ENCODE assay signal across 9 cellular contexts in genomic region chr19:58581227-58582141, GRCh38. TPM values are rescaled to one million over a fixed set of nuclear protein-coding genes. Genes with fewer than 3 reads are reported as not detected.
DNase-seq lines count a peak whose midpoint lies in the region; ATAC-seq and TF ChIP-seq lines count a peak whose summit lies in the region.
"Had no signal": no experiment of that assay in that cellular context is flagged by ENCODE, and none has a peak within 500 bp of the region (broad histone marks: within the 10 kb centered on the region; RNA-seq: fewer than 3 reads in every experiment).

No MANE protein-coding gene starts in this region.

- H3K4me1 ChIP-seq in aorta (ENCODE audit: control insufficient read depth in 1 of 2, insufficient read depth in 2 of 2, low read length in 2 of 2), result no peaks in the 10 kb centered on the region

- H3K36me3 ChIP-seq in aorta (ENCODE audit: control insufficient read depth in 1 of 2, insufficient read depth in 2 of 2, low read length in 1 of 2), result no peaks in the 10 kb centered on the region

- peak overlapping the region; percentile 71 for H3K27ac Mint-ChIP-seq in activated naive CD4-positive, alpha-beta T cell treated with anti-CD3 and anti-CD28 coated beads for 36 hours
- H3K27ac Mint-ChIP-seq: stimulated activated naive CD8-positive, alpha-beta T cell treated with anti-CD3 and anti-CD28 coated beads, Interleukin-15, Interleukin-2, amounts not matched to agents 100 ng/mL and 50 ng/mL, for 24 hours had no signal

- intact Hi-C loops in activated naive CD4-positive, alpha-beta T cell treated with anti-CD3 and anti-CD28 coated beads for 36 hours (cut with micrococcal nuclease), result loop anchor here (1.0 kb wide), 3 partner anchors 8 to 67 kb away; partner anchors contain the start of genes MZF1 and ZBTB45
- intact Hi-C loops in cardiac septum (cut with DNase I), result no loop called here
- intact Hi-C loops in aorta (cut with DNase I), result no loop called here

- WGBS in aorta, 2 donors, result 65 to 71% methylated on average over 62 of the region's 62 CpGs

- no peak overlapping the region for H3K27ac ChIP-seq in aorta (ENCODE audit: low read depth in 1 of 2, low read length in 2 of 2)

- H3K27me3 Mint-ChIP-seq in activated naive CD4-positive, alpha-beta T cell treated with anti-CD3 and anti-CD28 coated beads for 36 hours (ENCODE audit: low read depth), result no peaks in the 10 kb centered on the region
- H3K27me3 Mint-ChIP-seq: stimulated activated naive CD8-positive, alpha-beta T cell treated with anti-CD3 and anti-CD28 coated beads, Interleukin-15, Interleukin-2, amounts not matched to agents 100 ng/mL and 50 ng/mL, for 24 hours had no signal

- H3K9me3 ChIP-seq in aorta (ENCODE audit: control insufficient read depth, low read length), result no peaks in the 10 kb centered on the region

- peaks cover 10% of the 10 kb centered on the region for H3K36me3 Mint-ChIP-seq in activated naive CD4-positive, alpha-beta T cell treated with anti-CD3 and anti-CD28 coated beads for 36 hours (ENCODE audit: low read depth)

- H3K4me3 Mint-ChIP-seq in activated naive CD4-positive, alpha-beta T cell treated with anti-CD3 and anti-CD28 coated beads for 36 hours, result no peak overlapping the region
- H3K4me3 Mint-ChIP-seq: stimulated activated naive CD8-positive, alpha-beta T cell treated with anti-CD3 and anti-CD28 coated beads, Interleukin-15, Interleukin-2, amounts not matched to agents 100 ng/mL and 50 ng/mL, for 24 hours had no signal

- CTCF ChIA-PET in activated naive CD4-positive, alpha-beta T cell treated with anti-CD3 and anti-CD28 coated beads for 36 hours (lab: Charles Lee), result interaction anchor here (0.6 to 2.3 kb wide), 15 partner anchors 10 to 726 kb away, joined by 3 to 52 read pairs (median 3); partner anchors contain the start of genes CHMP2A and ZBTB45

- H3K4me3 ChIP-seq in LNCaP clone FGC (ENCODE audit: low read depth, low read length) (no peak overlapping the region), aorta (ENCODE audit: low read length in 2 of 2) (no peak overlapping the region)

- ATAC-seq in aorta (ENCODE audit: low FRiP score), result peak; percentile 95

- peak; percentile 39 for TF ChIP-seq CTCF in LNCaP clone FGC (IDR thresholded peaks at IDR 0.05; ENCODE audit: control insufficient read depth, extremely low read depth, insufficient read depth)

- no peaks in the 10 kb centered on the region for H3K9me3 Mint-ChIP-seq in activated naive CD4-positive, alpha-beta T cell treated with anti-CD3 and anti-CD28 coated beads for 36 hours
- H3K9me3 Mint-ChIP-seq: stimulated activated naive CD8-positive, alpha-beta T cell treated with anti-CD3 and anti-CD28 coated beads, Interleukin-15, Interleukin-2, amounts not matched to agents 100 ng/mL and 50 ng/mL, for 24 hours had no signal

- no peaks in the 10 kb centered on the region for H3K27me3 ChIP-seq in aorta (ENCODE audit: control insufficient read depth in 1 of 2, insufficient read depth in 2 of 2, low read length in 1 of 2)

- H3K4me1 Mint-ChIP-seq in activated naive CD4-positive, alpha-beta T cell treated with anti-CD3 and anti-CD28 coated beads for 36 hours (ENCODE audit: low read depth), result peaks cover 28% of the 10 kb centered on the region

- DNase-seq in GM19238 (ENCODE audit: insufficient read length, low spot score) (peak; percentile 67), LNCaP clone FGC (ENCODE audit: low read depth) (no peak), cardiac septum (ENCODE audit: low spot score) (peak; percentile 93), putamen (ENCODE audit: low spot score) (peak; percentile 63), aorta (peak; percentile 93 to 95), cortex of kidney (lab: John Stamatoyannopoulos, UW) (no peak), NCI-H69 (lab: John Stamatoyannopoulos, UW) (no peak)
- peak; percentile 98 for DNase-seq in activated naive CD4-positive, alpha-beta T cell treated with anti-CD3 and anti-CD28 coated beads for 36 hours

RNA-seq across cellular contexts. Expression of gene MZF1, which starts 8.3 kb away (rescaled TPM):
- 10 to 100 TPM; 13.3 to 13.4 TPM for total RNA-seq in activated naive CD4-positive, alpha-beta T cell treated with anti-CD3 and anti-CD28 coated beads for 36 hours
- 12.4 TPM for total RNA-seq in cardiac septum
- 10 to 100 TPM; 17.7 to 31.9 TPM for total RNA-seq in aorta
- polyA plus RNA-seq in aorta, result 10 to 100 TPM in 1 of 2 donors, 1 to 10 TPM in 1; 6.3 to 81.5 TPM

RNA-seq across cellular contexts. Expression of gene UBE2M, which starts 23.1 kb away (rescaled TPM):
- 10 to 100 TPM; 91.4 to 93.6 TPM for total RNA-seq in activated naive CD4-positive, alpha-beta T cell treated with anti-CD3 and anti-CD28 coated beads for 36 hours
- total RNA-seq in cardiac septum, result 111 TPM
- 10 to 100 TPM; 47.5 to 57.7 TPM for total RNA-seq in aorta
- polyA plus RNA-seq in aorta, result 10 to 100 TPM; 47.1 to 51.2 TPM

RNA-seq across cellular contexts. Expression of gene CHMP2A, which starts 26.6 kb away (rescaled TPM):
- 100 to 1,000 TPM; 109 to 111 TPM for total RNA-seq in activated naive CD4-positive, alpha-beta T cell treated with anti-CD3 and anti-CD28 coated beads for 36 hours
- 138 TPM for total RNA-seq in cardiac septum
- total RNA-seq in aorta, result 10 to 100 TPM; 94.9 to 99.8 TPM
- polyA plus RNA-seq in aorta, result 100 to 1,000 TPM; 186 to 208 TPM

RNA-seq across cellular contexts. Expression of gene TRIM28, which starts 37.6 kb away (rescaled TPM):
- 100 to 1,000 TPM; 475 to 483 TPM for total RNA-seq in activated naive CD4-positive, alpha-beta T cell treated with anti-CD3 and anti-CD28 coated beads for 36 hours
- total RNA-seq in cardiac septum (140 TPM), aorta (100 to 1,000 TPM; 167 to 179 TPM)
- polyA plus RNA-seq in aorta, result 100 to 1,000 TPM in 1 of 2 donors, 10 to 100 TPM in 1; 76.5 to 210 TPM

Comparison
In these comparisons a context has a peak if more than half of its experiments do, and no peak if none do; other contexts are left out.
1. DNase-seq: peak in GM19238 (single experiment), activated naive CD4-positive, alpha-beta T cell treated with anti-CD3 and anti-CD28 coated beads for 36 hours (single experiment), cardiac septum (single experiment), putamen (single experiment) and aorta (2 of 2); none in LNCaP clone FGC (single experiment), cortex of kidney (single experiment) and NCI-H69 (single experiment).